In the genomic region with DNA sequence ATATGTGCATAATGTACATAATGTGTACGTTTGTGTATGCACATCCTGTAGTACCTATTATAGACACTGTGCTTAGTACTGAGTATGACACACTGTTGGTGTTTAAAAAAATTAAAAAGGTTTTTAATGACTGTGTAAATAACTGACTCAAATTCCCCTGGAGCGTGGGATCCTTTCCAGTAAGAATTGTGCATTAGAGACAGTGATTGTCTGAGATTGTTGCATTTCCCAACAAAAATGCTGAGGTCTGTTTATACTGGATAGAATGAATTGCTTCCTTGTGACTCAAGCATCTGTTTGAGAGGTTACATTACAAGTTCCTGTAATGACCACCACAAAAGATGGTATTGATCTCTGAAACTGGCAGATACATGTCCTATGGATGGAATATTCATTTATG, we compare ENCODE assay signal across 14 cellular contexts.
A peak's percentile ranks its signal among the peaks of the same experiment; 100 is the strongest.
DNase-seq lines count a peak whose midpoint lies in the region; TF ChIP-seq lines count a peak whose summit lies in the region.
"Had no signal": no experiment of that assay in that cellular context is flagged by ENCODE, and none has a peak within 500 bp of the region (broad histone marks: within the 10 kb centered on the region; RNA-seq: fewer than 3 reads in every experiment).

No MANE protein-coding gene starts in this region.

- no peak for TF ChIP-seq CTCF in fibroblast of the aortic adventitia (IDR thresholded peaks at IDR 0.05; ENCODE audit: insufficient read depth, low read length)

- DNase-seq in H4 (ENCODE audit: low spot score) (peak; percentile 77), amniotic epithelial cell (ENCODE audit: low read depth) (peak; percentile 78), fibroblast of the aortic adventitia (ENCODE audit: low read depth) (peak; percentile 64), smooth muscle cell of the brain vasculature (ENCODE audit: low read depth, low spot score) (peak; percentile 72), ecto neural progenitor cell (ENCODE audit: low spot score) (no peak), NCI-H446 treated with DMSO at 0.1 percent for 48 hours (lab: John Stamatoyannopoulos, UW) (no peak), occipital lobe (lab: John Stamatoyannopoulos, UW) (no peak)
- DNase-seq: activated naive CD8-positive, alpha-beta T cell treated with anti-CD3 and anti-CD28 coated beads, Interleukin-2, amount 10 ng/mL, durations not matched to agents 7 days and 5 days; DMS79; endodermal cell; KG1; right lobe of liver; Right ventricle myocardium superior; thyroid gland had no signal

- no peak overlapping the region for H3K4me3 ChIP-seq in fibroblast of the aortic adventitia (ENCODE audit: low read depth, low read length)
- H3K4me3 ChIP-seq: right lobe of liver, thyroid gland had no signal

Comparison
In these comparisons a context has a peak if more than half of its experiments do, and no peak if none do; other contexts are left out.
1. DNase-seq: peak in H4 (single experiment), amniotic epithelial cell (single experiment), fibroblast of the aortic adventitia (single experiment) and smooth muscle cell of the brain vasculature (single experiment); none in ecto neural progenitor cell (single experiment), NCI-H446 treated with DMSO at 0.1 percent for 48 hours (single experiment) and occipital lobe (single experiment).